8 cellular contexts compared by ENCODE assay signal in genomic region chr11:843818-844692, GRCh38. TPM values are rescaled to one million over a fixed set of nuclear protein-coding genes. Genes with fewer than 3 reads are reported as not detected.
DNase-seq lines count a peak whose midpoint lies in the region; ATAC-seq lines count a peak whose summit lies in the region.

No MANE protein-coding gene starts in this region.

- H3K36me3 ChIP-seq in esophagus (ENCODE audit: control insufficient read depth in 2 of 2, insufficient read depth in 2 of 2, low read length in 1 of 2): peaks cover 0 to 8% of the 10 kb centered on the region in 2 donors

- DNase-seq in activated T-cell treated with anti-CD3 and anti-CD28 coated beads, Interleukin-2, amount 50 U/mL, for 24 hours: no peak
- no peak for DNase-seq in activated T-cell treated with anti-CD3 and anti-CD28 coated beads, Interleukin-2, amount 50 U/mL, for 1 hour
- DNase-seq in T-helper 17 cell (no peak), mucosa of gallbladder (ENCODE audit: low spot score) (peak; percentile 89), NCI-H146 treated with DMSO at 0.1 percent for 48 hours (lab: John Stamatoyannopoulos, UW; ENCODE audit: unreplicated experiment) (no peak), NCI-H82 treated with DMSO at 0.1 percent for 48 hours (lab: John Stamatoyannopoulos, UW; ENCODE audit: unreplicated experiment) (no peak)

- peaks cover 32% of the 10 kb centered on the region for H3K4me1 Mint-ChIP-seq in activated T-cell treated with anti-CD3 and anti-CD28 coated beads, Interleukin-2, amount 50 U/mL, for 24 hours (ENCODE audit: low read depth)
- peaks cover 23% of the 10 kb centered on the region for H3K4me1 Mint-ChIP-seq in T-helper 17 cell

- 4 to 7% methylated on average over 21 to 25 of the region's 25 CpGs for WGBS in esophagus, 2 donors

- H3K27me3 Mint-ChIP-seq in activated T-cell treated with anti-CD3 and anti-CD28 coated beads, Interleukin-2, amount 50 U/mL, for 24 hours: peaks cover 5% of the 10 kb centered on the region
- no peaks in the 10 kb centered on the region for H3K27me3 Mint-ChIP-seq in T-helper 17 cell

- H3K4me1 ChIP-seq in esophagus (ENCODE audit: control insufficient read depth in 2 of 2, insufficient read depth in 2 of 2, low read length in 1 of 2): peaks cover 14 to 23% of the 10 kb centered on the region in 2 donors

- peak overlapping the region; percentile 57 for H3K27ac Mint-ChIP-seq in activated T-cell treated with anti-CD3 and anti-CD28 coated beads, Interleukin-2, amount 50 U/mL, for 24 hours
- no peak overlapping the region for H3K27ac Mint-ChIP-seq in T-helper 17 cell

- ATAC-seq in T-helper 17 cell: no peak
- ATAC-seq in HG03280 (IDR thresholded peaks at IDR 0.05; ENCODE audit: unreplicated experiment): no peak

- no peaks in the 10 kb centered on the region for H3K9me3 Mint-ChIP-seq in activated T-cell treated with anti-CD3 and anti-CD28 coated beads, Interleukin-2, amount 50 U/mL, for 24 hours

- peak overlapping the region; percentile 78 for H3K4me3 Mint-ChIP-seq in activated T-cell treated with anti-CD3 and anti-CD28 coated beads, Interleukin-2, amount 50 U/mL, for 24 hours
- peak overlapping the region; percentile 85 for H3K4me3 Mint-ChIP-seq in T-helper 17 cell

- peak overlapping the region; percentile 72 to 92 for H3K4me3 ChIP-seq in esophagus (ENCODE audit: low read depth in 1 of 2, low read length in 2 of 2)

- no peaks in the 10 kb centered on the region for H3K27me3 ChIP-seq in esophagus (ENCODE audit: control insufficient read depth in 1 of 2, insufficient read depth in 2 of 2, low read length in 2 of 2)

- H3K9me3 ChIP-seq in T-helper 17 cell (ENCODE audit: control insufficient read depth, low read length, poor library complexity, severe bottlenecking) (no peaks in the 10 kb centered on the region), esophagus (ENCODE audit: control insufficient read depth in 2 of 2, insufficient read depth in 1 of 2, low read depth in 1 of 2, low read length in 1 of 2) (no peaks in the 10 kb centered on the region)

- H3K27ac ChIP-seq in esophagus (ENCODE audit: low read depth in 2 of 2, low read length in 1 of 2): peak overlapping the region; percentile 72 to 79

- H3K36me3 Mint-ChIP-seq in activated T-cell treated with anti-CD3 and anti-CD28 coated beads, Interleukin-2, amount 50 U/mL, for 24 hours (ENCODE audit: low read depth): peaks cover 29% of the 10 kb centered on the region
- H3K36me3 Mint-ChIP-seq in T-helper 17 cell (ENCODE audit: low read depth): no peaks in the 10 kb centered on the region

RNA-seq across cellular contexts. Expression of gene TSPAN4, which starts 1.4 kb away (rescaled TPM):
- total RNA-seq in T-helper 17 cell (1 to 10 TPM; 2.1 to 3.0 TPM), mucosa of gallbladder (34.6 TPM)
- polyA plus RNA-seq in esophagus: 10 to 100 TPM in 1 of 2 donors, 1 to 10 TPM in 1; 9.8 to 16.8 TPM

RNA-seq across cellular contexts. Expression of gene POLR2L, which starts 1.7 kb away (rescaled TPM):
- total RNA-seq in T-helper 17 cell: 10 to 100 TPM; 38.5 to 40.5 TPM
- polyA plus RNA-seq in esophagus: 100 to 1,000 TPM in 1 of 2 donors, 10 to 100 TPM in 1; 64.9 to 177 TPM
- 108 TPM for total RNA-seq in mucosa of gallbladder

RNA-seq across cellular contexts. Expression of gene CD151, which starts 11.3 kb away (rescaled TPM):
- total RNA-seq in T-helper 17 cell: 10 to 100 TPM; 54.9 to 67.3 TPM
- polyA plus RNA-seq in esophagus: 100 to 1,000 TPM in 1 of 2 donors, 10 to 100 TPM in 1; 75.5 to 108 TPM
- total RNA-seq in mucosa of gallbladder: 442 TPM

RNA-seq across cellular contexts. Expression of gene CRACR2B, which starts 16.3 kb away (rescaled TPM):
- total RNA-seq in T-helper 17 cell: 1 to 10 TPM in 1 of 2 donors, under 1 TPM in 1; 0.47 to 1.0 TPM
- polyA plus RNA-seq in esophagus: 1 to 10 TPM; 3.2 to 5.3 TPM
- total RNA-seq in mucosa of gallbladder: 40.5 TPM

RNA-seq across cellular contexts. Expression of gene PNPLA2, which starts 25.3 kb away (rescaled TPM):
- total RNA-seq in T-helper 17 cell: 100 to 1,000 TPM; 178 to 182 TPM
- polyA plus RNA-seq in esophagus: 10 to 100 TPM; 51.7 to 53.2 TPM
- 159 TPM for total RNA-seq in mucosa of gallbladder
